17 cellular contexts compared by ENCODE assay signal in the genomic region with DNA sequence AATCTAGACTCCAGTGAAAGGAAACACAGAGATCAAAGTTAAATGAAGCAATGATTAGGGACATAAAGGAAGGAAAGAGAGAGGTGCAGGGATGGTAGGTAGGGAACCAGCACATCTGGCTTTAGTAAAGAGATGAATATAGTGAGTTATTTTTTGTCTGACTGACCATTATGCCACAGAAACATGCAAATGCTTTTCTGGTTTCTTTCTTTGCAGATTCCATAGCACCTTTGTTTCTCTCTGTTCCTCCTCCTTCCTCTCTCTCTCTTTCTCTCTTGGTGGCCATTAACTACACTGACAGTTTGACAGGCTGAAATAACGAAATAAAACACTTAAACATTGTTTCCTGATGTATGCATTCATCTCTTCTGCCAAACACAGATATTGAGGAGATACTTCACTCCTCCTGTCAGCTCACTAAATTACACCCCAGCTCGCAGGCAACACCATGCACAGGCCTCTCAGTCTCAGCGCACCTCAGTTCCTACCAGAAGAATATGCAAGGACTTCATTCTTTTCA.
DNase-seq lines count a peak whose midpoint lies in the region; ATAC-seq and TF ChIP-seq lines count a peak whose summit lies in the region.
"Had no signal": no experiment of that assay in that cellular context is flagged by ENCODE, and none has a peak within 500 bp of the region (broad histone marks: within the 10 kb centered on the region; RNA-seq: fewer than 3 reads in every experiment).

No MANE protein-coding gene starts in this region.

- no peak for TF ChIP-seq CTCF in tibial artery (IDR thresholded peaks at IDR 0.05)

- ATAC-seq in GM18520 (IDR thresholded peaks at IDR 0.05; ENCODE audit: unreplicated experiment), result peak; percentile 56
- ATAC-seq in GM21381 (IDR thresholded peaks at IDR 0.05; ENCODE audit: unreplicated experiment), result peak; percentile 60
- ATAC-seq in HG02884 (IDR thresholded peaks at IDR 0.05; ENCODE audit: unreplicated experiment), result peak; percentile 69
- peak; percentile 60 for ATAC-seq in HG03457 (IDR thresholded peaks at IDR 0.05; ENCODE audit: unreplicated experiment)
- no peak for ATAC-seq in HG03571 (IDR thresholded peaks at IDR 0.05; ENCODE audit: unreplicated experiment)
- ATAC-seq: T-helper 17 cell had no signal

- no peak overlapping the region for H3K4me3 ChIP-seq in tibial artery
- H3K4me3 ChIP-seq: hepatocyte, PC-9, upper lobe of left lung had no signal

- H3K27me3 ChIP-seq in tibial artery, result no peaks in the 10 kb centered on the region
- H3K27me3 ChIP-seq: hepatocyte, neutrophil, upper lobe of left lung had no signal

- no peaks in the 10 kb centered on the region for H3K9me3 ChIP-seq in tibial artery
- H3K9me3 ChIP-seq: neutrophil, upper lobe of left lung had no signal

- intact Hi-C loops in tibial artery (cut with DNase I; ENCODE audit: low total_unique reads), result no loop called here

- DNase-seq in tibial artery (no peak), GDM1 (lab: John Stamatoyannopoulos, UW) (no peak)
- no peak for DNase-seq in activated T-cell treated with anti-CD3 and anti-CD28 coated beads, Interleukin-2, amount 50 U/mL, for 1 hour
- DNase-seq: activated CD4-positive, alpha-beta T cell treated with anti-CD3 and anti-CD28 coated beads, Interleukin-2, amount 50 U/mL, for 4 hours; caudate nucleus; HFFc6; NCI-H2227 treated with DMSO at 0.1 percent for 48 hours; PC-9; T-helper 17 cell; upper lobe of left lung had no signal

- H3K4me1 ChIP-seq in tibial artery, result peaks cover 0 to 15% (median 3%) of the 10 kb centered on the region in 4 donors

- H3K27ac ChIP-seq in tibial artery, result no peak overlapping the region
- H3K27ac ChIP-seq: hepatocyte, neutrophil, PC-9, upper lobe of left lung had no signal

- H3K36me3 ChIP-seq in tibial artery, result no peaks in the 10 kb centered on the region
- H3K36me3 ChIP-seq: neutrophil, upper lobe of left lung had no signal
